22 cellular contexts compared by ENCODE assay signal in genomic region chr18:64699116-64699515, GRCh38.
"Had no signal": no experiment of that assay in that cellular context is flagged by ENCODE, and none has a peak within 500 bp of the region (broad histone marks: within the 10 kb centered on the region; RNA-seq: fewer than 3 reads in every experiment).

No MANE protein-coding gene starts in this region.

- DNase-seq: colonic mucosa; cortex of kidney; effector CD8-positive, alpha-beta T cell; effector memory CD8-positive, alpha-beta T cell; endodermal cell; erythroblast; esophagus squamous epithelium; foreskin fibroblast; foreskin melanocyte; gastrocnemius medialis; glutamatergic neuron; head of caudate nucleus; heart right ventricle; hippocampal formation; left cardiac atrium; left lung; left ventricle myocardium superior; lower lobe of right lung; mesenchymal stem cell; mucosa of descending colon; naive B cell had no signal

- ATAC-seq: effector memory CD8-positive, alpha-beta T cell; esophagus mucosa; gastrocnemius medialis; heart right ventricle; left cardiac atrium; left lung; left ventricle myocardium superior; lower lobe of right lung; mucosa of descending colon had no signal
